Comparison of ENCODE assay signal across 9 cellular contexts in the genomic region with DNA sequence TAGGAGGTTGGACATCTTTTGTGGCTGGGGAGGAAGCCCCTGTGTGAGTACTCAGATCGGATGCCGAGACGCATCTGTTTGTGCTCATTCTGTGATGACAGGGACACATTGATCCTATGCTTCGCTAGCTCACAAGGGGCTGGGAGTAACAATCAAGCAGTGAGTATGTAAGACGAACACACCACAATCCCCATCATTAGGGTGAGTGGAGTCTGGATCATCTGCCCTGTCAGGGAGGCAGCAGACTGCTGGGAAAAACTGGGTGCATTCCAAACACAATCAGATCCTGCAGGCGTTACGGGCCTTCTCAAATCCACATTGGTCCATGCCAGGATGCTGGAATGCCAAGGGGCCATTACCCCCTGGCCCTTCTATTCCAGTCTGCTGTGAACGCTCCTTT.
"Had no signal": no experiment of that assay in that cellular context is flagged by ENCODE, and none has a peak within 500 bp of the region (broad histone marks: within the 10 kb centered on the region; RNA-seq: fewer than 3 reads in every experiment).

No MANE protein-coding gene starts in this region.

- H3K27ac ChIP-seq: GM23248, HL-60 had no signal

- DNase-seq: GM23248, GOT3, HFFc6 had no signal

- H3K36me3 ChIP-seq: HAP-1 had no signal

- FAIRE-seq: H54, HepG2 had no signal

- H3K4me3 Mint-ChIP-seq: HFFc6 had no signal

- H2AFZ ChIP-seq: GM23248 had no signal

- H3K4me3 ChIP-seq: GM23248, HAP-1 had no signal

- H3K9me3 ChIP-seq: HAP-1 had no signal

- ATAC-seq: HCT116, HepG2 had no signal

- H3K9me3 Mint-ChIP-seq: HFFc6 had no signal

- H3K4me1 ChIP-seq: HAP-1 had no signal

- H3K9ac ChIP-seq: GM23248 had no signal

- H3K4me1 Mint-ChIP-seq: IgD-negative memory B cell had no signal

- H3K27ac Mint-ChIP-seq: HFFc6, IgD-negative memory B cell had no signal

- H3K27me3 Mint-ChIP-seq: IgD-negative memory B cell had no signal
